ENCODE assay signal across 8 cellular contexts in the genomic region with DNA sequence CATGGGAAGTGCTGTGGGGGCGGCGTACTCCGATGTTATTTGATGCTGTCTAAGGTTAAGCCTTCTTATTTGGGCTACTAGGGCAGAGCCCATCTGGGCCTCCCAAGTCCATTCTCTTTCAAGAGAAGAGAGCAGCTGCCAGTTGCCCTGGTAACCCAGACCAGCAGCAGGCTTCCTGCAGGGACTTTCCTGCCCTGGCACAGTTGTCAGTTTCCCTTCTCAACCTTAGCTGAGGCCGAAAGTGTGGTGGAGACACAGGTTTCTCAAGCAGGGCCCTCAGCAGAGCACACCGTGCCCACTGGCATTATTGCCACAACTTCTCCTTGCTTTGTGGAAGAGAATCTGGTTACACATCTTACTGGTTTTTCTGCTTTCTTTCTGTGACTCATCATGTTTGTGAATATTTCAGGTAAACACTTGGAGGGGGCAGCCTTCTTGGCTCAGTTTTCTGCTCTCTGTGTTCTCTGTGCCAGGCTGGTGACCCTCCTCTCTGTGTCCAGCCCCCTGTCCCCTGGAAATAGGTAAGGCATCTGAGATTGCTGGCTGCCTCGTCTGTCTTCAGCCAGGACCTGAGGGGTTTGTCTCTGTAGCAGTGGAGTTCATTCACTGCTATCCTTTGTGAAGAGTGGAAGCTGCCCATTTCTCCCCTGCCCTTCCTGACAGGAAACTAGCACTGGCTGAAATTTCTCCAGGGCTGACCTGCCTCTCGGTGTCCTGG.
DNase-seq lines count a peak whose midpoint lies in the region; ATAC-seq, FAIRE-seq and TF ChIP-seq lines count a peak whose summit lies in the region.

No MANE protein-coding gene starts in this region.

- no peaks in the 10 kb centered on the region for H3K36me3 Mint-ChIP-seq in CD14-positive monocyte

- H3K27ac Mint-ChIP-seq in CD14-positive monocyte = peak overlapping the region in 4 of 7 donors; percentile 13 to 83 (median 74)

- no peak overlapping the region for H3K4me3 Mint-ChIP-seq in CD14-positive monocyte

- DNase-seq in CD14-positive monocyte (ENCODE audit: low spot score) (no peak), T-helper 9 cell (peak; percentile 4), endothelial cell of umbilical vein (ENCODE audit: low read depth, low spot score) (peak; percentile 89), H54 (ENCODE audit: insufficient read length, low spot score) (no peak), NCI-H1105 (lab: John Stamatoyannopoulos, UW) (no peak)
- peak; percentile 31 for DNase-seq in stimulated activated CD4-positive, alpha-beta T cell treated with anti-CD3 and anti-CD28 coated beads, Interleukin-1b, Interleukin-23, amount 100 ng/mL, for 48 hours

- peaks cover 67% of the 10 kb centered on the region for H3K4me1 Mint-ChIP-seq in CD14-positive monocyte

- H3K4me1 ChIP-seq in endothelial cell of umbilical vein (ENCODE audit: control insufficient read depth, extremely low read depth, insufficient read depth, low read length) = peaks cover 47% of the 10 kb centered on the region

- H4K20me1 ChIP-seq in endothelial cell of umbilical vein (replicated peaks; ENCODE audit: control insufficient read depth, extremely low read depth, insufficient read depth, low read length) = no peaks in the 10 kb centered on the region

- FAIRE-seq in endothelial cell of umbilical vein (lab: Jason Lieb, UNC) (peak; percentile 82), H54 (lab: Jason Lieb, UNC) (no peak)

- peak overlapping the region; percentile 55 for H3K4me2 ChIP-seq in endothelial cell of umbilical vein (ENCODE audit: insufficient read depth, low read length)

- H3K9me3 Mint-ChIP-seq in CD14-positive monocyte = peaks cover 0 to 4% (median 0%) of the 10 kb centered on the region in 7 donors

- TF ChIP-seq CTCF in CD14-positive monocyte (IDR thresholded peaks at IDR 0.05) = no peak
- TF ChIP-seq CTCF in endothelial cell of umbilical vein (IDR thresholded peaks at IDR 0.05; ENCODE audit: extremely low read depth in 1 of 2, insufficient read depth in 1 of 2, low read depth in 1 of 2, low read length in 2 of 2) = no peak

- peaks cover 0 to 4% (median 4%) of the 10 kb centered on the region in 3 donors for H3K27me3 Mint-ChIP-seq in CD14-positive monocyte (ENCODE audit: low read depth in 3 of 3)

- dilution Hi-C loops in endothelial cell of umbilical vein (cut with MboI; ENCODE audit: extremely low pct_ligation_motif_present, low sequenced_read_pairs) = no loop called here

- H2AFZ ChIP-seq in endothelial cell of umbilical vein (ENCODE audit: low read depth, low read length) = peak overlapping the region; percentile 74

- CTCF ChIA-PET in endothelial cell of umbilical vein (lab: Charles Lee) = interaction anchor here (1.0 to 1.4 kb wide), 2 partner anchors 9 to 314 kb away, joined by 3 read pairs; no protein-coding TSS in a partner anchor

- H3K4me3 ChIP-seq in endothelial cell of umbilical vein (replicated peaks in 1 of 3; ENCODE audit: insufficient read depth in 1 of 3, low read depth in 1 of 3, low read length in 3 of 3) = no peak overlapping the region

- H3K9me3 ChIP-seq in KOPT-K1 (ENCODE audit: insufficient read depth, low read length, poor library complexity, severe bottlenecking) = no peaks in the 10 kb centered on the region
- no peaks in the 10 kb centered on the region for H3K9me3 ChIP-seq in endothelial cell of umbilical vein (replicated peaks; ENCODE audit: control insufficient read depth, insufficient read depth, low read length)

- H3K27ac ChIP-seq in KOPT-K1 (ENCODE audit: low read depth, low read length, poor library complexity, severe bottlenecking) (peak overlapping the region; percentile 87), endothelial cell of umbilical vein (ENCODE audit: insufficient read depth, low read depth, low read length) (peak overlapping the region; percentile 82)

- peak; percentile 35 for ATAC-seq in GM19023 (IDR thresholded peaks at IDR 0.05; ENCODE audit: unreplicated experiment)

- TF ChIP-seq POLR2A in endothelial cell of umbilical vein (IDR thresholded peaks at IDR 0.05; ENCODE audit: low read depth, low read length) = no peak
- no peak for TF ChIP-seq POLR2A in H54 (IDR thresholded peaks at IDR 0.05; ENCODE audit: low read depth, low read length)

- no peaks in the 10 kb centered on the region for H3K27me3 ChIP-seq in endothelial cell of umbilical vein (ENCODE audit: control insufficient read depth in 2 of 2, insufficient read depth in 2 of 2, low read length in 2 of 2)

- H3K36me3 ChIP-seq in KOPT-K1 (ENCODE audit: insufficient read depth, low read length) (no peaks in the 10 kb centered on the region), endothelial cell of umbilical vein (ENCODE audit: control insufficient read depth in 2 of 2, extremely low read depth in 1 of 2, insufficient read depth in 2 of 2, low read length in 2 of 2) (no peaks in the 10 kb centered on the region)

- peak overlapping the region; percentile 53 for H3K9ac ChIP-seq in endothelial cell of umbilical vein (replicated peaks; ENCODE audit: extremely low read depth, insufficient read depth, low read length)

- no peaks in the 10 kb centered on the region for H3K79me2 ChIP-seq in endothelial cell of umbilical vein (ENCODE audit: control insufficient read depth, insufficient read depth, low read length)

- POLR2A ChIA-PET in endothelial cell of umbilical vein (lab: Charles Lee) = no interaction called here

- no peaks in the 10 kb centered on the region for H3K9me1 ChIP-seq in endothelial cell of umbilical vein (replicated peaks; ENCODE audit: control insufficient read depth, extremely low read depth, insufficient read depth, low read length)

- BruUV-seq in endothelial cell of umbilical vein (replicated peaks; lab: Mats Ljungman, UMichigan) = no TSS peak

- intact Hi-C loops in CD14-positive monocyte (cut with micrococcal nuclease) (no loop called here), endothelial cell of umbilical vein (cut with micrococcal nuclease) (loop anchor here (5.0 to 10.0 kb wide), 3 partner anchors 90 to 398 kb away; partner anchors contain the start of gene EHBP1)

TF ChIP-seq in endothelial cell of umbilical vein, 7 proteins besides CTCF, POLR2A, EP300 and RAD21:
- TF ChIP-seq GATA2 (IDR thresholded peaks at IDR 0.05; ENCODE audit: insufficient read depth, insufficient read length, low read depth, low read length) = no peak
- TF ChIP-seq FOS (IDR thresholded peaks at IDR 0.05; ENCODE audit: borderline replicate concordance, insufficient read depth, low read length) = peak; percentile 43

Comparison
In these comparisons a context has a peak if more than half of its experiments do, and no peak if none do; other contexts are left out.
1. DNase-seq: peak in T-helper 9 cell (single experiment), endothelial cell of umbilical vein (single experiment) and stimulated activated CD4-positive, alpha-beta T cell treated with anti-CD3 and anti-CD28 coated beads, Interleukin-1b, Interleukin-23, amount 100 ng/mL, for 48 hours (single experiment); none in CD14-positive monocyte (single experiment), H54 (single experiment) and NCI-H1105 (single experiment).